In the genomic region with DNA sequence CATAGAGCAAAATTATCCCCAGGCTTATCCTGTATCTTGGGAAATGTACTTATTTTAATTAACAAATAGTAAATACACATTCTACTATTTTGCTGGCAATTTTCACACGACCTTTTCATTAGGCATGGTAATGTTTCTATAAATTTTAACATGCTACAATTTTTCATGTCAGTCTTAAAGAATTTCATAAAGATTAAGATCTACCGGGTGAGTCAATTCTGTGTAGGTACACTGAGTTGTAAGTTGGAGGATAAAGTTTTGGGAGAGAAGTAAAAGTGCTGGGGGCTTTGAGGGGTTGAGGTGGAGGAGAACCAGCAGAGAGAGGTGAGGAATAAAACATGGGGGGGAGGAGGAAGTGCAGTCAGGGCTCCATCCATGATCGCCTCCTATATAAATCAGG, we compare ENCODE assay signal across 17 cellular contexts. TPM values are rescaled to one million over a fixed set of nuclear protein-coding genes. Genes with fewer than 3 reads are reported as not detected.
DNase-seq lines count a peak whose midpoint lies in the region; ATAC-seq, FAIRE-seq and TF ChIP-seq lines count a peak whose summit lies in the region.
"Had no signal": no experiment of that assay in that cellular context is flagged by ENCODE, and none has a peak within 500 bp of the region (broad histone marks: within the 10 kb centered on the region; RNA-seq: fewer than 3 reads in every experiment).

No MANE protein-coding gene starts in this region.

- H3K4me1 ChIP-seq in Loucy (ENCODE audit: insufficient read depth, low read length, poor library complexity, severe bottlenecking) (peaks cover 84% of the 10 kb centered on the region), endothelial cell of umbilical vein (ENCODE audit: control insufficient read depth, extremely low read depth, insufficient read depth, low read length) (no peaks in the 10 kb centered on the region)

- H3K9me3 Mint-ChIP-seq in Calu3 (ENCODE audit: low read depth, unreplicated experiment) (no peaks in the 10 kb centered on the region), type B pancreatic cell (no peaks in the 10 kb centered on the region)
- H3K9me3 Mint-ChIP-seq: CD4-positive, CD25-positive, alpha-beta regulatory T cell; H9 had no signal

- H3K9me2 ChIP-seq in Loucy (replicated peaks; ENCODE audit: low read depth, low read length): no peaks in the 10 kb centered on the region

- TF ChIP-seq CTCF in Calu3 (IDR thresholded peaks at IDR 0.05; ENCODE audit: unreplicated experiment): no peak
- no peak for TF ChIP-seq CTCF in Loucy (conservative IDR thresholded peaks at IDR 0.05; ENCODE audit: low read length)
- TF ChIP-seq CTCF in endothelial cell of umbilical vein (IDR thresholded peaks at IDR 0.05; ENCODE audit: extremely low read depth in 1 of 2, insufficient read depth in 1 of 2, low read depth in 1 of 2, low read length in 2 of 2): no peak
- no peak for TF ChIP-seq CTCF in type B pancreatic cell (conservative IDR thresholded peaks at IDR 0.05)

- H3K27me3 ChIP-seq in Loucy (ENCODE audit: insufficient read depth, low read length, poor library complexity, severe bottlenecking): no peaks in the 10 kb centered on the region
- no peaks in the 10 kb centered on the region for H3K27me3 ChIP-seq in endothelial cell of umbilical vein (ENCODE audit: control insufficient read depth in 2 of 2, insufficient read depth in 2 of 2, low read length in 2 of 2)
- H3K27me3 ChIP-seq: BLaER1 treated with 17β-estradiol and CSF1 and Interleukin-3, amounts not matched to agents 10 nM and 100 nM had no signal

- dilution Hi-C loops in endothelial cell of umbilical vein (cut with MboI; ENCODE audit: extremely low pct_ligation_motif_present, low sequenced_read_pairs): no loop called here

- no peak for FAIRE-seq in endothelial cell of umbilical vein (lab: Jason Lieb, UNC)
- FAIRE-seq: D721Med, GM12878, HepG2, HTR-8/SVneo had no signal

- TF ChIP-seq POLR2A in endothelial cell of umbilical vein (IDR thresholded peaks at IDR 0.05; ENCODE audit: low read depth, low read length): no peak

- H3K79me2 ChIP-seq in Loucy (ENCODE audit: insufficient read depth, low read length) (peaks cover 95% of the 10 kb centered on the region), endothelial cell of umbilical vein (ENCODE audit: control insufficient read depth, insufficient read depth, low read length) (peaks cover 4% of the 10 kb centered on the region)

- POLR2A ChIA-PET in endothelial cell of umbilical vein (lab: Charles Lee): no interaction called here

- H3K27ac Mint-ChIP-seq in Calu3 (ENCODE audit: unreplicated experiment) (peak overlapping the region; percentile 54), type B pancreatic cell (no peak overlapping the region)
- H3K27ac Mint-ChIP-seq: CD4-positive, CD25-positive, alpha-beta regulatory T cell; H9 had no signal

- ATAC-seq in HG03432 (IDR thresholded peaks at IDR 0.05; ENCODE audit: unreplicated experiment): no peak
- ATAC-seq: GM12878, HepG2 had no signal

- no peak overlapping the region for H2AFZ ChIP-seq in Loucy (ENCODE audit: low read length)
- H2AFZ ChIP-seq in endothelial cell of umbilical vein (ENCODE audit: low read depth, low read length): no peak overlapping the region

- H3K4me3 ChIP-seq in Loucy (ENCODE audit: low read length, poor library complexity, severe bottlenecking): peak overlapping the region; percentile 29
- no peak overlapping the region for H3K4me3 ChIP-seq in endothelial cell of umbilical vein (replicated peaks in 1 of 3; ENCODE audit: insufficient read depth in 1 of 3, low read depth in 1 of 3, low read length in 3 of 3)
- H3K4me3 ChIP-seq: BLaER1 treated with 17β-estradiol and CSF1 and Interleukin-3, amounts not matched to agents 10 nM and 100 nM; GM12878 had no signal

- no TSS peak for BruUV-seq in Calu3 (replicated peaks; lab: Mats Ljungman, UMichigan)
- BruUV-seq in endothelial cell of umbilical vein (replicated peaks; lab: Mats Ljungman, UMichigan): no TSS peak

- H3F3A ChIP-seq in Loucy (ENCODE audit: low read depth): 0 out of 2 replicates have a peak, but pooled peaks cover 2% of the 10 kb centered on the region

- intact Hi-C loops in Calu3 (cut with micrococcal nuclease; ENCODE audit: unreplicated experiment): no loop called here
- intact Hi-C loops in endothelial cell of umbilical vein (cut with micrococcal nuclease): no loop called here

- H3K36me3 Mint-ChIP-seq in Calu3 (ENCODE audit: insufficient read depth, unreplicated experiment): no peaks in the 10 kb centered on the region
- H3K36me3 Mint-ChIP-seq in type B pancreatic cell: no peaks in the 10 kb centered on the region

- no peak for DNase-seq in Calu3
- DNase-seq in EL: peak; percentile 32
- DNase-seq in endothelial cell of umbilical vein (ENCODE audit: low read depth, low spot score): no peak
- no peak for DNase-seq in type B pancreatic cell (ENCODE audit: extremely low spot score, unreplicated experiment)
- DNase-seq in NCI-H748 treated with DMSO at 0.1 percent for 48 hours (lab: John Stamatoyannopoulos, UW): no peak
- DNase-seq: ACHN; CD4-positive, CD25-positive, alpha-beta regulatory T cell; GOT3; H9 had no signal

- CTCF ChIA-PET in Calu3 (lab: Charles Lee): no interaction called here
- CTCF ChIA-PET in endothelial cell of umbilical vein (lab: Charles Lee): no interaction called here

- H3K27ac ChIP-seq in endothelial cell of umbilical vein (ENCODE audit: insufficient read depth, low read depth, low read length): no peak overlapping the region
- H3K27ac ChIP-seq: BLaER1 treated with 17β-estradiol and CSF1 and Interleukin-3, amounts not matched to agents 10 nM and 100 nM had no signal

- no peaks in the 10 kb centered on the region for H3K9me1 ChIP-seq in endothelial cell of umbilical vein (replicated peaks; ENCODE audit: control insufficient read depth, extremely low read depth, insufficient read depth, low read length)

- H3K9ac ChIP-seq in Loucy (ENCODE audit: low read depth, low read length, poor library complexity, severe bottlenecking) (peak overlapping the region; percentile 32), endothelial cell of umbilical vein (replicated peaks; ENCODE audit: extremely low read depth, insufficient read depth, low read length) (no peak overlapping the region)
- H3K9ac ChIP-seq: BLaER1 treated with 17β-estradiol and CSF1 and Interleukin-3, amounts not matched to agents 10 nM and 100 nM had no signal

- H3K4me1 Mint-ChIP-seq in Calu3 (ENCODE audit: low read depth, unreplicated experiment) (peaks cover 31% of the 10 kb centered on the region), type B pancreatic cell (ENCODE audit: unreplicated experiment) (no peaks in the 10 kb centered on the region)
- H3K4me1 Mint-ChIP-seq: H9 had no signal

- H3K36me3 ChIP-seq in Loucy (ENCODE audit: insufficient read depth, low read length) (no peaks in the 10 kb centered on the region), endothelial cell of umbilical vein (ENCODE audit: control insufficient read depth in 2 of 2, extremely low read depth in 1 of 2, insufficient read depth in 2 of 2, low read length in 2 of 2) (no peaks in the 10 kb centered on the region)

- H3K9me3 ChIP-seq in Loucy (ENCODE audit: insufficient read depth, low read depth, low read length) (no peaks in the 10 kb centered on the region), endothelial cell of umbilical vein (replicated peaks; ENCODE audit: control insufficient read depth, insufficient read depth, low read length) (no peaks in the 10 kb centered on the region)

- no peaks in the 10 kb centered on the region for H3K27me3 Mint-ChIP-seq in Calu3 (ENCODE audit: unreplicated experiment)
- peaks cover 14% of the 10 kb centered on the region for H3K27me3 Mint-ChIP-seq in type B pancreatic cell
- H3K27me3 Mint-ChIP-seq: CD4-positive, CD25-positive, alpha-beta regulatory T cell had no signal

- H3K4me2 ChIP-seq in Loucy (ENCODE audit: low read depth, low read length, poor library complexity, severe bottlenecking): peak overlapping the region; percentile 74
- H3K4me2 ChIP-seq in endothelial cell of umbilical vein (ENCODE audit: insufficient read depth, low read length): no peak overlapping the region

- no peaks in the 10 kb centered on the region for H4K20me1 ChIP-seq in Loucy (ENCODE audit: insufficient read depth, low read length, poor library complexity, severe bottlenecking)
- H4K20me1 ChIP-seq in endothelial cell of umbilical vein (replicated peaks; ENCODE audit: control insufficient read depth, extremely low read depth, insufficient read depth, low read length): no peaks in the 10 kb centered on the region

- no peak overlapping the region for H3K4me3 Mint-ChIP-seq in Calu3 (ENCODE audit: low read depth, unreplicated experiment)
- H3K4me3 Mint-ChIP-seq in type B pancreatic cell: no peak overlapping the region
- H3K4me3 Mint-ChIP-seq: CD4-positive, CD25-positive, alpha-beta regulatory T cell; H9 had no signal

TF ChIP-seq in endothelial cell of umbilical vein, 7 proteins besides CTCF, POLR2A, EP300 and RAD21:
- TF ChIP-seq GATA2 (IDR thresholded peaks at IDR 0.05; ENCODE audit: insufficient read depth, insufficient read length, low read depth, low read length): peak; percentile 30
- TF ChIP-seq, protein P1, sequence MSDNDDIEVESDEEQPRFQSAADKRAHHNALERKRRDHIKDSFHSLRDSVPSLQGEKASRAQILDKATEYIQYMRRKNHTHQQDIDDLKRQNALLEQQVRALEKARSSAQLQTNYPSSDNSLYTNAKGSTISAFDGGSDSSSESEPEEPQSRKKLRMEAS (IDR thresholded peaks at IDR 0.05; ENCODE audit: insufficient read depth, insufficient read length): no peak

RNA-seq across cellular contexts. Expression of a gene that starts 7.3 kb away (rescaled TPM):
- 15.6 and 18.8 TPM in 2 replicates for total RNA-seq in Calu3 (2022)
- 15.1 and 17.9 TPM in 2 replicates for total RNA-seq in endothelial cell of umbilical vein
- 3.2 and 4.6 TPM in 2 replicates for polyA plus RNA-seq in endothelial cell of umbilical vein
- 6.2 and 6.8 TPM in 2 replicates for polyA plus RNA-seq in endothelial cell of umbilical vein (2011; cell fraction: cytosol; rRNA removed)
- 11.8 and 14.8 TPM in 2 replicates for polyA plus RNA-seq in endothelial cell of umbilical vein (2011; cell fraction: nucleus; rRNA removed)
- polyA plus RNA-seq in endothelial cell of umbilical vein (2012): 8.5 and 10.3 TPM in 2 replicates
- 26.1 and 27.9 TPM in 2 replicates for polyA minus RNA-seq in endothelial cell of umbilical vein
- 8.3 TPM for polyA minus RNA-seq in endothelial cell of umbilical vein (2011; cell fraction: cytosol; rRNA and poly(A)+ RNA removed)
- polyA minus RNA-seq in endothelial cell of umbilical vein (2011; cell fraction: nucleus; rRNA and poly(A)+ RNA removed): 95.9 and 102 TPM in 2 replicates
- total RNA-seq in type B pancreatic cell (ENCODE audit: low replicate concordance): 6.9 and 8.5 TPM in 2 replicates
- total RNA-seq: G401 had no signal
